Comparison of ENCODE assay signal across 23 cellular contexts in genomic region chr6:156601821-156602301, GRCh38.
"Had no signal": no experiment of that assay in that cellular context is flagged by ENCODE, and none has a peak within 500 bp of the region (broad histone marks: within the 10 kb centered on the region; RNA-seq: fewer than 3 reads in every experiment).

No MANE protein-coding gene starts in this region.

- H3K9me3 Mint-ChIP-seq: activated B cell treated with CpG ODN at 0.5 μM for 24 hours; T-helper 1 cell treated with Interleukin-12 subunit alpha and Interleukin-12 subunit beta and Interleukin-4 antibody, amounts not matched to agents 30 μg/mL and 1 μg/mL, for 36 hours; type B pancreatic cell had no signal

- H3K36me3 Mint-ChIP-seq: activated naive CD4-positive, alpha-beta T cell treated with anti-CD3 and anti-CD28 coated beads, Interleukin-2, amount 10 ng/mL, durations not matched to agents 7 days and 5 days; type B pancreatic cell had no signal

- DNase-seq: activated B cell treated with CpG ODN at 0.5 μM for 24 hours; activated CD4-positive, alpha-beta T cell treated with anti-CD3 and anti-CD28 coated beads for 36 hours; activated CD4-positive, alpha-beta T cell treated with anti-CD3 and anti-CD28 coated beads, Interleukin-2, amount 50 U/mL, for 48 hours; activated effector memory CD4-positive, alpha-beta T cell treated with anti-CD3 and anti-CD28 coated beads, Interleukin-2, amount 50 U/mL, for 16 hours; activated naive CD4-positive, alpha-beta T cell treated with anti-CD3 and anti-CD28 coated beads, Interleukin-2, amount 10 ng/mL, durations not matched to agents 7 days and 5 days; activated naive CD8-positive, alpha-beta T cell treated with anti-CD3 and anti-CD28 coated beads, Interleukin-2, amount 50 U/mL, for 24 hours; activated T-cell treated with anti-CD3 and anti-CD28 coated beads, Interleukin-2, amount 50 U/mL, for 72 hours; cortex of kidney; endodermal cell; immature natural killer cell; midbrain; nephron progenitor cell; nucleus accumbens; right lobe of liver; stimulated activated CD4-positive, alpha-beta T cell treated with anti-CD3 and anti-CD28 coated beads, Interleukin-2, amount 100 ng/mL, for 48 hours; stimulated activated CD8-positive, alpha-beta memory T cell treated with anti-CD3 and anti-CD28 coated beads, Interleukin-4, amount 100 ng/mL, for 48 hours; stimulated activated naive CD4-positive, alpha-beta T cell; T1000 had no signal

- H2AFZ ChIP-seq: parathyroid adenoma had no signal

- H3K4me1 Mint-ChIP-seq: activated CD4-positive, alpha-beta T cell treated with anti-CD3 and anti-CD28 coated beads for 36 hours; activated naive CD4-positive, alpha-beta T cell treated with anti-CD3 and anti-CD28 coated beads, Interleukin-2, amount 10 ng/mL, durations not matched to agents 7 days and 5 days; activated naive CD8-positive, alpha-beta T cell treated with anti-CD3 and anti-CD28 coated beads, Interleukin-2, amount 50 U/mL, for 24 hours; immature natural killer cell had no signal

- H3K27ac Mint-ChIP-seq: activated B cell treated with CpG ODN at 0.5 μM for 24 hours; activated CD4-positive, alpha-beta T cell treated with anti-CD3 and anti-CD28 coated beads for 36 hours; activated naive CD4-positive, alpha-beta T cell treated with anti-CD3 and anti-CD28 coated beads, Interleukin-2, amount 10 ng/mL, durations not matched to agents 7 days and 5 days; activated naive CD8-positive, alpha-beta T cell treated with anti-CD3 and anti-CD28 coated beads, Interleukin-2, amount 50 U/mL, for 24 hours; activated T-cell treated with anti-CD3 and anti-CD28 coated beads, Interleukin-2, amount 50 U/mL, for 72 hours; endodermal cell; immature natural killer cell; nephron progenitor cell; T-helper 1 cell treated with Interleukin-12 subunit alpha and Interleukin-12 subunit beta and Interleukin-4 antibody, amounts not matched to agents 30 μg/mL and 1 μg/mL, for 36 hours; type B pancreatic cell had no signal

- H3K4me3 Mint-ChIP-seq: activated B cell treated with CpG ODN at 0.5 μM for 24 hours; activated CD4-positive, alpha-beta T cell treated with anti-CD3 and anti-CD28 coated beads for 36 hours; activated naive CD4-positive, alpha-beta T cell treated with anti-CD3 and anti-CD28 coated beads, Interleukin-2, amount 10 ng/mL, durations not matched to agents 7 days and 5 days; activated naive CD8-positive, alpha-beta T cell treated with anti-CD3 and anti-CD28 coated beads, Interleukin-2, amount 50 U/mL, for 24 hours; activated T-cell treated with anti-CD3 and anti-CD28 coated beads, Interleukin-2, amount 50 U/mL, for 72 hours; endodermal cell; immature natural killer cell; nephron progenitor cell; T-helper 1 cell treated with Interleukin-12 subunit alpha and Interleukin-12 subunit beta and Interleukin-4 antibody, amounts not matched to agents 30 μg/mL and 1 μg/mL, for 36 hours; type B pancreatic cell had no signal

- H3K79me2 ChIP-seq: parathyroid adenoma had no signal

- H3K27me3 ChIP-seq: right lobe of liver had no signal

- H3K36me3 ChIP-seq: right lobe of liver, thoracic aorta had no signal

- H3K4me1 ChIP-seq: right lobe of liver had no signal

- H3K27ac ChIP-seq: parathyroid adenoma, right lobe of liver, thoracic aorta had no signal

- H3K9me3 ChIP-seq: right lobe of liver, thoracic aorta had no signal

- H3K9ac ChIP-seq: parathyroid adenoma had no signal

- ATAC-seq: activated CD4-positive, alpha-beta T cell treated with anti-CD3 and anti-CD28 coated beads for 36 hours; activated naive CD8-positive, alpha-beta T cell treated with anti-CD3 and anti-CD28 coated beads, Interleukin-2, amount 50 U/mL, for 24 hours; activated T-cell treated with anti-CD3 and anti-CD28 coated beads, Interleukin-2, amount 50 U/mL, for 72 hours had no signal

- H3K4me3 ChIP-seq: right lobe of liver, smooth muscle cell, thoracic aorta had no signal

- H3K4me2 ChIP-seq: smooth muscle cell had no signal
